In genomic region chr9:86854898-86855523, GRCh38 we compare ENCODE assay signal across 10 cellular contexts.
DNase-seq lines count a peak whose midpoint lies in the region; ATAC-seq, FAIRE-seq and TF ChIP-seq lines count a peak whose summit lies in the region.
"Had no signal": no experiment of that assay in that cellular context is flagged by ENCODE, and none has a peak within 500 bp of the region (broad histone marks: within the 10 kb centered on the region; RNA-seq: fewer than 3 reads in every experiment).

No MANE protein-coding gene starts in this region.

- no peaks in the 10 kb centered on the region for H3K9me3 Mint-ChIP-seq in activated T-cell treated with anti-CD3 and anti-CD28 coated beads, Interleukin-2, amount 50 U/mL, for 24 hours
- H3K9me3 Mint-ChIP-seq in CD4-positive, alpha-beta memory T cell, result peaks cover 0 to 3% (median 0%) of the 10 kb centered on the region in 8 donors

- CTCF ChIA-PET in AG04449 (lab: Yijun Ruan, JAX), result interaction anchor here (4.0 kb wide), 1 partner anchor 12 kb away, joined by 11 read pairs; no protein-coding TSS in a partner anchor
- CTCF ChIA-PET in CD4-positive, alpha-beta memory T cell (lab: Charles Lee; ENCODE audit: partially characterized antibody), result no interaction called here

- no peak overlapping the region for H3K27ac Mint-ChIP-seq in activated T-cell treated with anti-CD3 and anti-CD28 coated beads, Interleukin-2, amount 50 U/mL, for 24 hours
- no peak overlapping the region for H3K27ac Mint-ChIP-seq in CD4-positive, alpha-beta memory T cell

- no peaks in the 10 kb centered on the region for H3K4me1 Mint-ChIP-seq in activated T-cell treated with anti-CD3 and anti-CD28 coated beads, Interleukin-2, amount 50 U/mL, for 24 hours (ENCODE audit: low read depth)
- H3K4me1 Mint-ChIP-seq in CD4-positive, alpha-beta memory T cell, result no peaks in the 10 kb centered on the region

- H3K27me3 Mint-ChIP-seq in activated T-cell treated with anti-CD3 and anti-CD28 coated beads, Interleukin-2, amount 50 U/mL, for 24 hours, result peaks cover 63% of the 10 kb centered on the region
- H3K27me3 Mint-ChIP-seq in CD4-positive, alpha-beta memory T cell, result peaks cover 4 to 6% of the 10 kb centered on the region in 2 donors

- TF ChIP-seq CTCF in AG04449 (IDR thresholded peaks at IDR 0.05; ENCODE audit: insufficient read depth, low read length, missing control alignments) (no peak), adrenal gland (IDR thresholded peaks at IDR 0.05) (no peak), kidney epithelial cell (IDR thresholded peaks at IDR 0.05; ENCODE audit: insufficient read depth, low read length, poor library complexity, severe bottlenecking) (no peak)

- no peaks in the 10 kb centered on the region for H3K4me1 ChIP-seq in adrenal gland (replicated peaks in 1 of 2)
- no peaks in the 10 kb centered on the region for H3K4me1 ChIP-seq in CD4-positive, alpha-beta memory T cell (ENCODE audit: insufficient read depth, low read length)

- H3K4me3 ChIP-seq in AG04449 (ENCODE audit: low read depth, low read length) (no peak overlapping the region), adrenal gland (no peak overlapping the region), kidney epithelial cell (ENCODE audit: low read depth, low read length) (no peak overlapping the region)
- H3K4me3 ChIP-seq in CD4-positive, alpha-beta memory T cell (ENCODE audit: low read length in 2 of 2), result no peak overlapping the region

- no peaks in the 10 kb centered on the region for H3K36me3 Mint-ChIP-seq in activated T-cell treated with anti-CD3 and anti-CD28 coated beads, Interleukin-2, amount 50 U/mL, for 24 hours (ENCODE audit: low read depth)
- no peaks in the 10 kb centered on the region for H3K36me3 Mint-ChIP-seq in CD4-positive, alpha-beta memory T cell

- intact Hi-C loops in adrenal gland (cut with DNase I), result no loop called here
- intact Hi-C loops in CD4-positive, alpha-beta memory T cell (cut with micrococcal nuclease), result no loop called here

- WGBS in adrenal gland, 4 donors, result 13 to 36% (median 30%) methylated on average over 5 of the region's 5 CpGs

- H3K9me3 ChIP-seq in adrenal gland (replicated peaks in 1 of 3), result no peaks in the 10 kb centered on the region
- no peaks in the 10 kb centered on the region for H3K9me3 ChIP-seq in CD4-positive, alpha-beta memory T cell (ENCODE audit: control insufficient read depth in 1 of 2, low read length in 2 of 2)

- peak overlapping the region in 1 of 5 donors; percentile 33 for H3K27ac ChIP-seq in adrenal gland
- no peak overlapping the region for H3K27ac ChIP-seq in CD4-positive, alpha-beta memory T cell (ENCODE audit: low read depth, low read length)
- H3K27ac ChIP-seq: C4-2B had no signal

- no peak for ATAC-seq in HG03135 (IDR thresholded peaks at IDR 0.05; ENCODE audit: unreplicated experiment)

- H3K27me3 ChIP-seq in adrenal gland, result no peaks in the 10 kb centered on the region
- H3K27me3 ChIP-seq in kidney epithelial cell (ENCODE audit: control insufficient read depth, insufficient read depth, low read length), result no peaks in the 10 kb centered on the region
- H3K27me3 ChIP-seq in CD4-positive, alpha-beta memory T cell (ENCODE audit: insufficient read depth, low read length), result no peaks in the 10 kb centered on the region

- no peak for TF ChIP-seq POLR2A in adrenal gland (IDR thresholded peaks at IDR 0.05)

- DNase-seq in AG04449 (ENCODE audit: low read depth, low spot score), result peak; percentile 50
- peak; percentile 11 for DNase-seq in HTR-8/SVneo (ENCODE audit: insufficient read length, low spot score)
- peak in 6 of 7 donors; percentile 16 to 55 (median 21) for DNase-seq in adrenal gland
- DNase-seq in kidney epithelial cell (ENCODE audit: low read depth), result peak; percentile 73
- DNase-seq in activated naive CD4-positive, alpha-beta T cell treated with Interleukin-2 at 50 U/mL for 16 hours, result no peak
- DNase-seq in activated T-cell treated with anti-CD3 and anti-CD28 coated beads, Interleukin-2, amount 50 U/mL, for 24 hours, result no peak
- DNase-seq in CD4-positive, alpha-beta memory T cell, result no peak
- DNase-seq: head of caudate nucleus had no signal

- no peak for FAIRE-seq in HTR-8/SVneo (lab: Jason Lieb, UNC)

- H3K36me3 ChIP-seq in adrenal gland (replicated peaks in 1 of 2) (no peaks in the 10 kb centered on the region), kidney epithelial cell (ENCODE audit: control insufficient read depth, insufficient read depth, low read length) (no peaks in the 10 kb centered on the region)
- H3K36me3 ChIP-seq in CD4-positive, alpha-beta memory T cell (ENCODE audit: insufficient read depth, low read length), result no peaks in the 10 kb centered on the region

- no peak overlapping the region for H3K4me3 Mint-ChIP-seq in activated T-cell treated with anti-CD3 and anti-CD28 coated beads, Interleukin-2, amount 50 U/mL, for 24 hours
- H3K4me3 Mint-ChIP-seq in CD4-positive, alpha-beta memory T cell, result no peak overlapping the region

- POLR2A ChIA-PET in AG04449 (lab: Yijun Ruan, JAX), result no interaction called here
- POLR2A ChIA-PET in CD4-positive, alpha-beta memory T cell (lab: Charles Lee; ENCODE audit: partially characterized antibody), result no interaction called here

Comparison
In these comparisons a context has a peak if more than half of its experiments do, and no peak if none do; other contexts are left out.
1. DNase-seq: peak in AG04449 (single experiment), HTR-8/SVneo (single experiment), adrenal gland (6 of 7) and kidney epithelial cell (single experiment); none in activated naive CD4-positive, alpha-beta T cell treated with Interleukin-2 at 50 U/mL for 16 hours (single experiment), activated T-cell treated with anti-CD3 and anti-CD28 coated beads, Interleukin-2, amount 50 U/mL, for 24 hours (single experiment) and CD4-positive, alpha-beta memory T cell (0 of 5).